ENCODE assay signal across 17 cellular contexts in genomic region chr13:82412749-82413148, GRCh38.
"Had no signal": no experiment of that assay in that cellular context is flagged by ENCODE, and none has a peak within 500 bp of the region (broad histone marks: within the 10 kb centered on the region; RNA-seq: fewer than 3 reads in every experiment).

No MANE protein-coding gene starts in this region.

- H3K36me3 ChIP-seq: heart left ventricle, neutrophil, sigmoid colon, stomach had no signal

- H3K9me3 ChIP-seq: heart left ventricle, neutrophil, sigmoid colon, stomach had no signal

- ATAC-seq: heart left ventricle; left colon; naive thymus-derived CD4-positive, alpha-beta T cell had no signal

- DNase-seq: effector CD8-positive, alpha-beta T cell; foreskin melanocyte; heart left ventricle; hippocampal formation; left colon; naive thymus-derived CD4-positive, alpha-beta T cell; nephron progenitor cell; posterior cingulate gyrus; sigmoid colon; stimulated activated CD4-positive, alpha-beta T cell treated with anti-CD3 and anti-CD28 coated beads, Interleukin-12 subunit alpha, Interleukin-12 subunit beta, amount 100 ng/mL, for 4 hours; stimulated activated naive CD4-positive, alpha-beta T cell; stomach; substantia nigra; trophoblast cell had no signal

- H3K27me3 ChIP-seq: heart left ventricle, neutrophil, sigmoid colon, stomach had no signal

- H3K4me1 ChIP-seq: heart left ventricle, sigmoid colon, stomach had no signal

- H3K4me3 ChIP-seq: coronary artery, heart left ventricle, sigmoid colon, skin epidermis, stomach had no signal

- H3K27ac ChIP-seq: coronary artery, heart left ventricle, neutrophil, sigmoid colon, skin epidermis, stomach had no signal
